1 cellular context compared by ENCODE assay signal in genomic region chr11:117384045-117384444, GRCh38.
TF ChIP-seq lines count a peak whose summit lies in the region.

No MANE protein-coding gene starts in this region.

TF ChIP-seq in SK-N-SH treated with all-trans-retinoic acid at 6 μM for 48 hours, 23 proteins besides CTCF, POLR2A, EP300 and RAD21 (continued from another document):
- no peak for TF ChIP-seq CREB5 (CRISPR knock-in tag; IDR thresholded peaks at IDR 0.05; ENCODE audit: low read depth)
- no peak for TF ChIP-seq ARNTL (CRISPR knock-in tag; IDR thresholded peaks at IDR 0.05; ENCODE audit: borderline replicate concordance, low read depth)
- TF ChIP-seq TOX (CRISPR knock-in tag; IDR thresholded peaks at IDR 0.05; ENCODE audit: borderline replicate concordance): no peak
- TF ChIP-seq ISL1 (CRISPR knock-in tag; IDR thresholded peaks at IDR 0.05): no peak
